19 cellular contexts compared by ENCODE assay signal in the genomic region with DNA sequence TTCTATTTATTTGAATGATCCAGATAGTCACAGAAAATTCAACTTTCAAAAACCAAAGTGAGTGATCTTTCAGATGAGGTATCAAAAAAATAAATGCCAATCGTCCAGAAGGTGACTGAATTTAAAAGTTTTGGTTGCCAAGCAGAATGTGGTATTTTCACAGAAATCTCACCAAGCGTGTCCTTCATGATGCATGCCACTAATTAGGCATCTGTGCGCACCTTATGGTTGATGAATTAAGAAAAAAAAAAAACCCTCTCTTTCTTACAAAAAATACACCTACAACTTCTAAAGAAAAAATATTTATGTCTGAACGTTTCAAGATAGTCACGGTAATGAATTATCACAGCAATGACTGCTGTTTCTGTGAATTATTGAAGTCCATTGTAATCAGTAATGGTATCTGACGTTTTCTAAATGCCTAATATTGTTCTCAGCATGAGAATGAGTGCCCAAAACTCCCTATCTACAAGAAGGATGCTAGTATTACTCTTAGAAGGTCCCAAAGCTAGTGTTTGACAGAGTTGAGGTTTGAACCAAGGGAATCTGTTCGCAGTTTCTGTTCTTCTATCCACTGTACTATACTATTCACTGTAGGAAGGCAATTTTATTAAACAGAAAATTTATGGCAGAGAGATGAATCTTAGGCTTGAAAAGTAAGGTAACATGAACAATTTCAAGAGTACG.
DNase-seq lines count a peak whose midpoint lies in the region; ATAC-seq lines count a peak whose summit lies in the region.
"Had no signal": no experiment of that assay in that cellular context is flagged by ENCODE, and none has a peak within 500 bp of the region (broad histone marks: within the 10 kb centered on the region; RNA-seq: fewer than 3 reads in every experiment).

No MANE protein-coding gene starts in this region.

- DNase-seq in NCI-H2171 treated with DMSO at 0.1 percent for 48 hours (lab: John Stamatoyannopoulos, UW): peak; percentile 13
- DNase-seq in NCI-H2171 (lab: John Stamatoyannopoulos, UW): no peak
- peak; percentile 43 for DNase-seq in NCI-H1694 (lab: John Stamatoyannopoulos, UW)
- DNase-seq in NCI-H69 (lab: John Stamatoyannopoulos, UW): peak; percentile 45
- no peak for DNase-seq in stimulated activated naive B cell treated with anti-CD40 and anti-IgM and Interleukin-4, amounts not matched to agents 10 μg/mL and 1 μg/mL and 100 μg/mL, for 72 hours
- DNase-seq in stimulated activated effector memory CD8-positive, alpha-beta T cell treated with anti-CD3 and anti-CD28 coated beads, Interleukin-12 subunit alpha, Interleukin-12 subunit beta, amount 100 ng/mL, for 72 hours (ENCODE audit: low spot score in 2 of 2): no peak
- DNase-seq in T-helper 1 cell: no peak
- DNase-seq: ACHN; AML-193; C1 segment of cervical spinal cord; Calu3; CD4-positive, alpha-beta memory T cell; COR-L47; DMS153; DND-41; H9 had no signal

- no peaks in the 10 kb centered on the region for H3K27me3 Mint-ChIP-seq in stimulated activated naive B cell treated with anti-CD40 and anti-IgM and Interleukin-4, amounts not matched to agents 10 μg/mL and 1 μg/mL and 100 μg/mL, for 72 hours
- H3K27me3 Mint-ChIP-seq: CD4-positive, alpha-beta memory T cell had no signal

- H3K9me3 Mint-ChIP-seq in stimulated activated naive B cell treated with anti-CD40 and anti-IgM and Interleukin-4, amounts not matched to agents 10 μg/mL and 1 μg/mL and 100 μg/mL, for 72 hours: peaks cover 9 to 14% of the 10 kb centered on the region in 2 donors
- peaks cover 24% of the 10 kb centered on the region for H3K9me3 Mint-ChIP-seq in stimulated activated effector memory CD8-positive, alpha-beta T cell treated with anti-CD3 and anti-CD28 coated beads, Interleukin-12 subunit alpha, Interleukin-12 subunit beta, amount 100 ng/mL, for 72 hours

- H3K36me3 Mint-ChIP-seq in stimulated activated naive B cell treated with anti-CD40 and anti-IgM and Interleukin-4, amounts not matched to agents 10 μg/mL and 1 μg/mL and 100 μg/mL, for 72 hours: peaks cover 12 to 14% of the 10 kb centered on the region in 2 donors
- H3K36me3 Mint-ChIP-seq in stimulated activated effector memory CD8-positive, alpha-beta T cell treated with anti-CD3 and anti-CD28 coated beads, Interleukin-12 subunit alpha, Interleukin-12 subunit beta, amount 100 ng/mL, for 72 hours: no peaks in the 10 kb centered on the region
- H3K36me3 Mint-ChIP-seq: CD4-positive, alpha-beta memory T cell had no signal

- peak; percentile 85 to 88 for ATAC-seq in stimulated activated naive B cell treated with anti-CD40 and anti-IgM and Interleukin-4, amounts not matched to agents 10 μg/mL and 1 μg/mL and 100 μg/mL, for 72 hours (replicated peaks)
- no peak for ATAC-seq in stimulated activated effector memory CD8-positive, alpha-beta T cell treated with anti-CD3 and anti-CD28 coated beads, Interleukin-12 subunit alpha, Interleukin-12 subunit beta, amount 100 ng/mL, for 72 hours
- no peak for ATAC-seq in GM19023 (IDR thresholded peaks at IDR 0.05; ENCODE audit: unreplicated experiment)
- ATAC-seq: GM23338, HCT116 had no signal

- H3K27ac Mint-ChIP-seq in stimulated activated naive B cell treated with anti-CD40 and anti-IgM and Interleukin-4, amounts not matched to agents 10 μg/mL and 1 μg/mL and 100 μg/mL, for 72 hours: peak overlapping the region; percentile 81
- H3K27ac Mint-ChIP-seq in stimulated activated effector memory CD8-positive, alpha-beta T cell treated with anti-CD3 and anti-CD28 coated beads, Interleukin-12 subunit alpha, Interleukin-12 subunit beta, amount 100 ng/mL, for 72 hours: no peak overlapping the region
- H3K27ac Mint-ChIP-seq: CD4-positive, alpha-beta memory T cell; GM23338; H9 had no signal

- H3K4me1 Mint-ChIP-seq in stimulated activated naive B cell treated with anti-CD40 and anti-IgM and Interleukin-4, amounts not matched to agents 10 μg/mL and 1 μg/mL and 100 μg/mL, for 72 hours: peaks cover 10 to 21% of the 10 kb centered on the region in 2 donors
- H3K4me1 Mint-ChIP-seq in stimulated activated effector memory CD8-positive, alpha-beta T cell treated with anti-CD3 and anti-CD28 coated beads, Interleukin-12 subunit alpha, Interleukin-12 subunit beta, amount 100 ng/mL, for 72 hours: no peaks in the 10 kb centered on the region
- H3K4me1 Mint-ChIP-seq: CD4-positive, alpha-beta memory T cell; H9 had no signal

- no peak overlapping the region for H3K4me3 Mint-ChIP-seq in stimulated activated naive B cell treated with anti-CD40 and anti-IgM and Interleukin-4, amounts not matched to agents 10 μg/mL and 1 μg/mL and 100 μg/mL, for 72 hours
- no peak overlapping the region for H3K4me3 Mint-ChIP-seq in stimulated activated effector memory CD8-positive, alpha-beta T cell treated with anti-CD3 and anti-CD28 coated beads, Interleukin-12 subunit alpha, Interleukin-12 subunit beta, amount 100 ng/mL, for 72 hours
- H3K4me3 Mint-ChIP-seq: CD4-positive, alpha-beta memory T cell; GM23338; H9 had no signal

Comparison
In these comparisons a context has a peak if more than half of its experiments do, and no peak if none do; other contexts are left out.
1. DNase-seq: peak in NCI-H2171 treated with DMSO at 0.1 percent for 48 hours (single experiment), NCI-H1694 (single experiment) and NCI-H69 (single experiment); none in NCI-H2171 (single experiment), stimulated activated naive B cell treated with anti-CD40 and anti-IgM and Interleukin-4, amounts not matched to agents 10 μg/mL and 1 μg/mL and 100 μg/mL, for 72 hours (single experiment), stimulated activated effector memory CD8-positive, alpha-beta T cell treated with anti-CD3 and anti-CD28 coated beads, Interleukin-12 subunit alpha, Interleukin-12 subunit beta, amount 100 ng/mL, for 72 hours (0 of 2) and T-helper 1 cell (0 of 5).
2. ATAC-seq: peak in stimulated activated naive B cell treated with anti-CD40 and anti-IgM and Interleukin-4, amounts not matched to agents 10 μg/mL and 1 μg/mL and 100 μg/mL, for 72 hours (2 of 2); none in stimulated activated effector memory CD8-positive, alpha-beta T cell treated with anti-CD3 and anti-CD28 coated beads, Interleukin-12 subunit alpha, Interleukin-12 subunit beta, amount 100 ng/mL, for 72 hours (single experiment) and GM19023 (single experiment).